16 cellular contexts compared by ENCODE assay signal in genomic region chr17:81277938-81278693, GRCh38. TPM values are rescaled to one million over a fixed set of nuclear protein-coding genes. Genes with fewer than 3 reads are reported as not detected.
A peak's percentile ranks its signal among the peaks of the same experiment; 100 is the strongest.
DNase-seq lines count a peak whose midpoint lies in the region; ATAC-seq and TF ChIP-seq lines count a peak whose summit lies in the region.
"Had no signal": no experiment of that assay in that cellular context is flagged by ENCODE, and none has a peak within 500 bp of the region (broad histone marks: within the 10 kb centered on the region; RNA-seq: fewer than 3 reads in every experiment).

No MANE protein-coding gene starts in this region.

- WGBS in esophagus, 2 donors = 75% methylated on average over 20 of the region's 20 CpGs
- 66% methylated on average over 20 of the region's 20 CpGs for WGBS in right cardiac atrium

- intact Hi-C loops in right cardiac atrium (cut with DNase I) (no loop called here), sciatic nerve (cut with DNase I) (no loop called here)

- no peak overlapping the region for H3K27ac ChIP-seq in HEK293 (ENCODE audit: extremely low read depth, low read depth, low read length)
- H3K27ac ChIP-seq in esophagus (ENCODE audit: low read depth in 2 of 2, low read length in 1 of 2) = peak overlapping the region; percentile 53 to 73
- H3K27ac ChIP-seq in right cardiac atrium (ENCODE audit: low read length) = no peak overlapping the region
- H3K27ac ChIP-seq: SJCRH30, WERI-Rb-1 had no signal

- ATAC-seq in right cardiac atrium (peak; percentile 81 to 86), sciatic nerve (peak; percentile 48), HG03378 (IDR thresholded peaks at IDR 0.05; ENCODE audit: unreplicated experiment) (no peak)

- DNase-seq in right cardiac atrium (peak; percentile 82 to 94 (median 82)), sciatic nerve (ENCODE audit: low spot score) (no peak), NCI-H1436 (lab: John Stamatoyannopoulos, UW) (no peak), 8988T (no peak), NCI-H524 (lab: John Stamatoyannopoulos, UW) (no peak)
- DNase-seq: activated CD4-positive, alpha-beta T cell treated with anti-CD3 and anti-CD28 coated beads, Interleukin-2, amount 50 U/mL, for 1 hour; activated naive CD8-positive, alpha-beta T cell treated with anti-CD3 and anti-CD28 coated beads, Interleukin-2, amount 10 ng/mL, durations not matched to agents 7 days and 5 days; dermis blood vessel endothelial cell; NCI-H748 treated with DMSO at 0.1 percent for 48 hours; retina; SJCRH30; stimulated activated CD4-positive, alpha-beta T cell treated with anti-CD3 and anti-CD28 coated beads, Interleukin-15, amount 100 ng/mL, for 24 hours; WERI-Rb-1 had no signal

- H3K36me3 ChIP-seq in HEK293 (ENCODE audit: control insufficient read depth in 2 of 2, insufficient read depth in 1 of 2, low read length in 2 of 2) (peaks cover 5 to 95% of the 10 kb centered on the region in 2 experiments), esophagus (ENCODE audit: control insufficient read depth in 2 of 2, insufficient read depth in 2 of 2, low read length in 1 of 2) (peaks cover 23 to 70% of the 10 kb centered on the region in 2 donors)

- no peaks in the 10 kb centered on the region for H3K27me3 ChIP-seq in esophagus (ENCODE audit: control insufficient read depth in 1 of 2, insufficient read depth in 2 of 2, low read length in 2 of 2)
- no peaks in the 10 kb centered on the region for H3K27me3 ChIP-seq in right cardiac atrium (ENCODE audit: control insufficient read depth, insufficient read depth)
- H3K27me3 ChIP-seq: SJCRH30 had no signal

- H3K9me3 ChIP-seq in HEK293 (ENCODE audit: control insufficient read depth, insufficient read depth, low read depth, low read length) (no peaks in the 10 kb centered on the region), esophagus (ENCODE audit: control insufficient read depth in 2 of 2, insufficient read depth in 1 of 2, low read depth in 1 of 2, low read length in 1 of 2) (no peaks in the 10 kb centered on the region), right cardiac atrium (ENCODE audit: control insufficient read depth, low read length) (no peaks in the 10 kb centered on the region)
- H3K9me3 ChIP-seq: SJCRH30 had no signal

- POLR2A ChIA-PET in HEK293 (lab: Yijun Ruan, JAX) = no interaction called here

- CTCF ChIA-PET in HEK293 (lab: Yijun Ruan, JAX) = interaction anchor here (0.6 to 2.1 kb wide), 2 partner anchors 14 to 106 kb away, joined by 4 to 12 read pairs; no protein-coding TSS in a partner anchor

- no peak overlapping the region for H3K4me3 ChIP-seq in HEK293 (ENCODE audit: low read depth, low read length)
- H3K4me3 ChIP-seq in esophagus (ENCODE audit: low read depth in 1 of 2, low read length in 2 of 2) = no peak overlapping the region
- H3K4me3 ChIP-seq in right cardiac atrium (ENCODE audit: low read length) = no peak overlapping the region
- H3K4me3 ChIP-seq: SJCRH30 had no signal

- TF ChIP-seq CTCF in HEK293 (tag by site-specific recombination; IDR thresholded peaks at IDR 0.05) = no peak

- H3K4me1 ChIP-seq in HEK293 (ENCODE audit: control insufficient read depth, insufficient read depth, low read length) = no peaks in the 10 kb centered on the region
- H3K4me1 ChIP-seq in esophagus (ENCODE audit: control insufficient read depth in 2 of 2, insufficient read depth in 2 of 2, low read length in 1 of 2) = peaks cover 11 to 13% of the 10 kb centered on the region in 2 donors
- peaks cover 4% of the 10 kb centered on the region for H3K4me1 ChIP-seq in right cardiac atrium (ENCODE audit: control insufficient read depth, insufficient read depth, low read length)
- H3K4me1 ChIP-seq: SJCRH30 had no signal

TF ChIP-seq in HEK293, 187 proteins besides CTCF, POLR2A, EP300 and RAD21:
- no peak for TF ChIP-seq ZBTB26 (tag by site-specific recombination; optimal IDR thresholded peaks at IDR 0.05)
- TF ChIP-seq ZIC2 (tag by site-specific recombination; IDR thresholded peaks at IDR 0.05) = peak; percentile 65
- TF ChIP-seq ZNF596 (tag by site-specific recombination; IDR thresholded peaks at IDR 0.05) = no peak
- TF ChIP-seq ZNF449 (tag by site-specific recombination; IDR thresholded peaks at IDR 0.05) = no peak
- TF ChIP-seq ZNF302 (tag by site-specific recombination; IDR thresholded peaks at IDR 0.05; ENCODE audit: low read depth) = no peak
- no peak for TF ChIP-seq ZNF792 (tag by site-specific recombination; IDR thresholded peaks at IDR 0.05)
TF ChIP-seq in HEK293: peak in this region for 1.

RNA-seq across cellular contexts. Expression of gene SLC38A10, which starts 17.0 kb away (rescaled TPM):
- polyA plus RNA-seq in esophagus (10 to 100 TPM; 22.9 to 40.5 TPM), right cardiac atrium (61.5 TPM)
- total RNA-seq in right cardiac atrium (10 to 100 TPM; 50.8 to 63.9 (median 53.5) TPM), sciatic nerve (61.6 TPM)

RNA-seq across cellular contexts. Expression of gene NDUFAF8, which starts 39.0 kb away (rescaled TPM):
- polyA plus RNA-seq in esophagus = 10 to 100 TPM; 34.0 to 37.1 TPM
- 10 to 100 TPM; 51.5 to 75.4 (median 62.5) TPM for total RNA-seq in right cardiac atrium
- 55.0 TPM for polyA plus RNA-seq in right cardiac atrium
- 37.4 TPM for total RNA-seq in sciatic nerve

RNA-seq across cellular contexts. Expression of gene TEPSIN, which starts 39.3 kb away (rescaled TPM):
- 10 to 100 TPM; 21.6 to 40.3 TPM for polyA plus RNA-seq in esophagus
- 10 to 100 TPM; 12.5 to 17.7 (median 14.2) TPM for total RNA-seq in right cardiac atrium
- 12.6 TPM for polyA plus RNA-seq in right cardiac atrium
- 38.1 TPM for total RNA-seq in sciatic nerve

RNA-seq across cellular contexts. Expression of gene CEP131, which starts 55.4 kb away (rescaled TPM):
- polyA plus RNA-seq in esophagus (1 to 10 TPM; 5.2 to 8.7 TPM), right cardiac atrium (7.4 TPM)
- total RNA-seq in right cardiac atrium (1 to 10 TPM; 4.6 to 5.9 (median 5.2) TPM), sciatic nerve (10.1 TPM)

Comparison
In these comparisons a context has a peak if more than half of its experiments do, and no peak if none do; other contexts are left out.
1. H3K27ac ChIP-seq: peak in esophagus (2 of 2); none in HEK293 (single experiment) and right cardiac atrium (single experiment).
2. DNase-seq: peak in right cardiac atrium (3 of 3); none in sciatic nerve (single experiment), NCI-H1436 (single experiment), 8988T (single experiment) and NCI-H524 (0 of 2).